ENCODE assay signal across 9 cellular contexts in genomic region chr4:3387154-3387942, GRCh38. TPM values are rescaled to one million over a fixed set of nuclear protein-coding genes. Genes with fewer than 3 reads are reported as not detected.
DNase-seq lines count a peak whose midpoint lies in the region; ATAC-seq, FAIRE-seq and TF ChIP-seq lines count a peak whose summit lies in the region.
"Had no signal": no experiment of that assay in that cellular context is flagged by ENCODE, and none has a peak within 500 bp of the region (broad histone marks: within the 10 kb centered on the region; RNA-seq: fewer than 3 reads in every experiment).

No MANE protein-coding gene starts in this region.

- TF ChIP-seq EP300 in K562 (IDR thresholded peaks at IDR 0.05; ENCODE audit: low read length): no peak

- H4K20me1 ChIP-seq in K562 (replicated peaks; ENCODE audit: control insufficient read depth, insufficient read depth, low read length): peaks cover 2% of the 10 kb centered on the region; the same call in 1 of the 2 replicates

- no peak overlapping the region for H3K9ac ChIP-seq in K562 (ENCODE audit: insufficient read depth in 1 of 2, low read depth in 2 of 2, low read length in 2 of 2)
- no peak overlapping the region for H3K9ac ChIP-seq in parathyroid adenoma

- H3K79me2 ChIP-seq in K562 (ENCODE audit: control insufficient read depth, insufficient read depth, low read length): no peaks in the 10 kb centered on the region
- H3K79me2 ChIP-seq in parathyroid adenoma: no peaks in the 10 kb centered on the region

- DNase-seq in K562 (ENCODE audit: extremely low read depth in 1 of 4, low spot score in 3 of 4) (no peak), progenitor cell of endocrine pancreas (ENCODE audit: low spot score, unreplicated experiment) (no peak), HuH-7.5 (ENCODE audit: low spot score) (no peak)
- DNase-seq in effector memory CD8-positive, alpha-beta T cell: no peak
- no peak for DNase-seq in activated CD4-positive, alpha-beta T cell treated with anti-CD3 and anti-CD28 coated beads for 1 hour

- H3K36me3 ChIP-seq in K562 (ENCODE audit: control insufficient read depth, insufficient read depth, low read length) (no peaks in the 10 kb centered on the region), parathyroid adenoma (ENCODE audit: control insufficient read depth, insufficient read depth, low read length) (no peaks in the 10 kb centered on the region)

- peak; percentile 67 for ATAC-seq in GM19035 (IDR thresholded peaks at IDR 0.05; ENCODE audit: unreplicated experiment)
- peak; percentile 57 for ATAC-seq in HG03159 (IDR thresholded peaks at IDR 0.05; ENCODE audit: unreplicated experiment)
- no peak for ATAC-seq in K562
- ATAC-seq in effector memory CD8-positive, alpha-beta T cell (replicated peaks): no peak

- 2% methylated on average over 15 of the region's 15 CpGs for WGBS in K562 (ENCODE audit: insufficient coverage, low coverage, missing lambda C conversion rate)

- peaks cover 5% of the 10 kb centered on the region in 2 donors for H3K4me1 Mint-ChIP-seq in effector memory CD8-positive, alpha-beta T cell (ENCODE audit: low read depth in 2 of 2)
- H3K4me1 Mint-ChIP-seq in progenitor cell of endocrine pancreas (ENCODE audit: low read depth): peaks cover 10% of the 10 kb centered on the region

- CTCF ChIA-PET in K562 (lab: Yijun Ruan, JAX; ENCODE audit: low intra/inter-chr PET ratio): no interaction called here

- intact Hi-C loops in K562 (cut with micrococcal nuclease): no loop called here

- H3K9me3 ChIP-seq in K562 (replicated peaks; ENCODE audit: control insufficient read depth, insufficient read depth, low read depth, low read length) (no peaks in the 10 kb centered on the region), parathyroid adenoma (ENCODE audit: control insufficient read depth, low read length) (no peaks in the 10 kb centered on the region)

- H3K27ac Mint-ChIP-seq in effector memory CD8-positive, alpha-beta T cell: peak overlapping the region in 1 of 2 donors; percentile 18
- no peak overlapping the region for H3K27ac Mint-ChIP-seq in progenitor cell of endocrine pancreas

- H2AFZ ChIP-seq in K562 (ENCODE audit: low read depth, low read length) (no peak overlapping the region), parathyroid adenoma (peak overlapping the region; percentile 62)

- TF ChIP-seq CTCF in K562 (IDR thresholded peaks at IDR 0.05 in 2 of 3, conservative IDR thresholded peaks at IDR 0.05 in 1 of 3; ENCODE audit: insufficient read depth in 2 of 3, low read depth in 1 of 3, low read length in 3 of 3) (no peak), parathyroid adenoma (IDR thresholded peaks at IDR 0.05) (no peak), progenitor cell of endocrine pancreas (IDR thresholded peaks at IDR 0.05; ENCODE audit: unreplicated experiment) (no peak)

- no peak overlapping the region for H3K27ac ChIP-seq in K562 (ENCODE audit: extremely low read depth, low read depth, low read length)
- peak overlapping the region; percentile 11 for H3K27ac ChIP-seq in parathyroid adenoma

- no peaks in the 10 kb centered on the region for H3K9me1 ChIP-seq in K562 (ENCODE audit: control insufficient read depth, insufficient read depth, low read length)

- no peak overlapping the region for H3K4me3 Mint-ChIP-seq in effector memory CD8-positive, alpha-beta T cell
- H3K4me3 Mint-ChIP-seq in progenitor cell of endocrine pancreas (ENCODE audit: low read depth): no peak overlapping the region

- POLR2A ChIA-PET in K562 (lab: Yijun Ruan, JAX): interaction anchor here (0.5 to 0.9 kb wide), 3 partner anchors 16 to 20 kb away, joined by 3 read pairs; no protein-coding TSS in a partner anchor

- TF ChIP-seq POLR2A in K562 (conservative IDR thresholded peaks at IDR 0.05): no peak

- H3K36me3 Mint-ChIP-seq in effector memory CD8-positive, alpha-beta T cell (ENCODE audit: insufficient read depth): no peaks in the 10 kb centered on the region
- H3K36me3 Mint-ChIP-seq in progenitor cell of endocrine pancreas (ENCODE audit: insufficient read depth): peaks cover 3% of the 10 kb centered on the region

- no peak overlapping the region for H3K4me2 ChIP-seq in K562 (ENCODE audit: insufficient read depth, low read length)
- H3K4me2 ChIP-seq in parathyroid adenoma (ENCODE audit: low read length): peak overlapping the region; percentile 3

- H3K9me3 Mint-ChIP-seq in effector memory CD8-positive, alpha-beta T cell: no peaks in the 10 kb centered on the region
- H3K9me3 Mint-ChIP-seq in progenitor cell of endocrine pancreas (ENCODE audit: low read depth): no peaks in the 10 kb centered on the region

- in situ Hi-C loops in K562 (cut with MboI): no loop called here

- FAIRE-seq in K562 (lab: Jason Lieb, UNC): no peak

- H3K4me3 ChIP-seq in K562 (no peak overlapping the region), parathyroid adenoma (ENCODE audit: low read depth, low read length) (no peak overlapping the region)

- H3K4me1 ChIP-seq in K562 (replicated peaks in 1 of 2; ENCODE audit: control insufficient read depth in 2 of 2, insufficient read depth in 2 of 2, low read length in 2 of 2): peaks cover 0 to 25% of the 10 kb centered on the region in 2 experiments; a peak in 2 of 5 replicates
- H3K4me1 ChIP-seq in parathyroid adenoma: no peaks in the 10 kb centered on the region

- H3K27me3 Mint-ChIP-seq in effector memory CD8-positive, alpha-beta T cell: peaks cover 0 to 43% of the 10 kb centered on the region in 2 donors
- H3K27me3 Mint-ChIP-seq in progenitor cell of endocrine pancreas: no peaks in the 10 kb centered on the region

- no TSS peak for BruUV-seq in K562 (replicated peaks; lab: Mats Ljungman, UMichigan)

- TF ChIP-seq RAD21 in K562 (CRISPR knock-in tag; conservative IDR thresholded peaks at IDR 0.05 in 1 of 2, IDR thresholded peaks at IDR 0.05 in 1 of 2): no peak

- H3K27me3 ChIP-seq in K562 (ENCODE audit: control insufficient read depth in 2 of 2, insufficient read depth in 2 of 2, low read length in 2 of 2) (peaks cover 52 to 73% of the 10 kb centered on the region in 2 experiments), parathyroid adenoma (ENCODE audit: control insufficient read depth, insufficient read depth, low read length) (no peaks in the 10 kb centered on the region)

TF ChIP-seq in K562, 482 proteins besides CTCF, POLR2A, EP300 and RAD21 (continues in another document):
- no peak for TF ChIP-seq ELF4 (CRISPR knock-in tag; IDR thresholded peaks at IDR 0.05)
- no peak for TF ChIP-seq ZBTB1 (CRISPR knock-in tag; IDR thresholded peaks at IDR 0.05; ENCODE audit: borderline replicate concordance, low read depth)
- TF ChIP-seq NR2C2 (CRISPR knock-in tag; IDR thresholded peaks at IDR 0.05): no peak
- peak; percentile 25; the same call in 1 of the 2 replicates for TF ChIP-seq NR2C2 (tag; IDR thresholded peaks at IDR 0.05)
- no peak for TF ChIP-seq MXI1 (IDR thresholded peaks at IDR 0.05; ENCODE audit: low read depth, low read length)
- TF ChIP-seq ZNF592 (IDR thresholded peaks at IDR 0.05): no peak
- no peak for TF ChIP-seq MYNN (IDR thresholded peaks at IDR 0.05)
- TF ChIP-seq MYNN (CRISPR knock-in tag; IDR thresholded peaks at IDR 0.05): no peak
- TF ChIP-seq TOE1 (IDR thresholded peaks at IDR 0.05; ENCODE audit: borderline replicate concordance): no peak
- no peak for TF ChIP-seq TOE1 (CRISPR knock-in tag; IDR thresholded peaks at IDR 0.05; ENCODE audit: borderline replicate concordance, low read depth)
- TF ChIP-seq BRD4 (IDR thresholded peaks at IDR 0.05): no peak
- TF ChIP-seq MECOM (CRISPR knock-in tag; IDR thresholded peaks at IDR 0.05): no peak

RNA-seq across cellular contexts. Expression of gene HGFAC, which starts 54.4 kb away (rescaled TPM):
- total RNA-seq in K562 (2011; cell fraction: chromatin; rRNA removed; ENCODE audit: low replicate concordance): not detected in 2 replicates
- not detected in 2 replicates for total RNA-seq in K562 (2011; cell fraction: nucleolus; rRNA removed)
- total RNA-seq in K562 (2011; cell fraction: nucleoplasm; rRNA removed): not detected in 2 replicates
- total RNA-seq in K562 (2014; rRNA removed) (not detected in 2 replicates), K562 (2014; rRNA removed; fragmentation: Illumina TruSeq; extraction: Trizol) (not detected in 2 replicates), K562 (2015; rRNA removed; fragmentation: Illumina TruSeq; extraction: Trizol) (not detected in 2 replicates), K562 (2021) (0.09 TPM in 1 of 2 replicates, not detected in the other), progenitor cell of endocrine pancreas (6.7 and 7.5 TPM in 2 replicates)
- polyA plus RNA-seq in K562 (2011; rRNA removed) (not detected in 2 replicates), K562 (2014; fragmentation: Illumina TruSeq; extraction: Trizol) (not detected in 2 replicates), K562 (2014; fragmentation: Nextera tagmentation; extraction: Ambion mirVana) (not detected), K562 (2014; rRNA removed) (0.13 TPM in 1 of 2 replicates, not detected in the other)
- not detected in 2 replicates for polyA plus RNA-seq in K562 (2011; cell fraction: cytosol; rRNA removed)
- 0.15 and 0.53 TPM in 2 replicates for polyA plus RNA-seq in K562 (2011; cell fraction: nucleus; rRNA removed)
- not detected in 2 replicates for polyA plus RNA-seq in K562 (2012)
- not detected in 2 replicates for polyA minus RNA-seq in K562 (2011; rRNA and poly(A)+ RNA removed)
- polyA minus RNA-seq in K562 (2011; cell fraction: cytosol; rRNA and poly(A)+ RNA removed): not detected in 2 replicates
- polyA minus RNA-seq in K562 (2011; cell fraction: nucleus; rRNA and poly(A)+ RNA removed): not detected in 2 replicates
- total RNA-seq: subcutaneous adipose tissue had no signal

Comparison
In these comparisons a context has a peak if more than half of its experiments do, and no peak if none do; other contexts are left out.
1. ATAC-seq: peak in GM19035 (single experiment) and HG03159 (single experiment); none in K562 (single experiment) and effector memory CD8-positive, alpha-beta T cell (single experiment).